In the genomic region with DNA sequence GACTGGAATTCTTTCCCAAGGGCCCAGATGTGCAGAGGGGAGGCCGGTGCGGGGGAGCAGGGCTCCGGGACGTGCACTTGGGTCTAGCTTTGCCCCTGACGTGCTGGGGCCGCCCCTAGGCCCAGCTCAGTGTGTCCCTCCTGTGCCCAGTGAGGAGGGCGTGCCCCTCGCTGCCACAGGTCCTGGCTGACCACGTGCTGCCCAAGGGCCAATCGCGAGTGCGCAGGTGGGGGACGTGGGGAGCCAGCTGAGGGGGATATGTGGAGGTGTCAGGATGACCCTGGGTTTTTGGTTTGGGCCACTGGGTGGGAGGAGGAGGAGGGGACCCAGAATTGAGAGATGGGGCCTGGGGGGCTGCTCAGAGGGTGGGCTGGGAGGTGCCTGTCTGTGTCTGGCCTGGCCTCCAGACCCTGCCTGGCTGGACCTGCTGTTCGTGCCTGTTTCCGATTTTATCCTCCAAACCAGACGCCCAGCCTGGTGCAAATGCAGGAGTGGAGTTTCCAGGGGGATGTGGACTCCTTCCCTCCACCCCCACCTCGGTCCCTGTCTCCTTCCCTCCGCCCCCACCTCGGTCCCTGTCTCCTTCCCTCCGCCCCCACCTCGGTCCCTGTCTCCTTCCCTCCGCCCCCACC, we compare ENCODE assay signal across 8 cellular contexts. TPM values are rescaled to one million over a fixed set of nuclear protein-coding genes. Genes with fewer than 3 reads are reported as not detected.
DNase-seq lines count a peak whose midpoint lies in the region; ATAC-seq and TF ChIP-seq lines count a peak whose summit lies in the region.

No MANE protein-coding gene starts in this region.

- H3K9ac ChIP-seq in BLaER1 treated with 17β-estradiol and CSF1 and Interleukin-3, amounts not matched to agents 10 nM and 100 nM = no peak overlapping the region; a peak in 1 of 22 replicates
- H3K9ac ChIP-seq in PC-3 (ENCODE audit: low read length) = peak overlapping the region; percentile 61

- H3K27ac ChIP-seq in BLaER1 treated with 17β-estradiol and CSF1 and Interleukin-3, amounts not matched to agents 10 nM and 100 nM = no peak overlapping the region
- H3K27ac ChIP-seq in PC-3 (ENCODE audit: low read length) (peak overlapping the region; percentile 87), lower lobe of right lung (peak overlapping the region; percentile 76), upper lobe of left lung (peak overlapping the region; percentile 59 to 76 (median 72))

- WGBS in upper lobe of left lung, 2 donors = 3 to 27% methylated on average over 8 to 21 of the region's 22 CpGs

- H3K4me2 ChIP-seq in BLaER1 treated with 17β-estradiol and CSF1 and Interleukin-3, amounts not matched to agents 10 nM and 100 nM = peak overlapping the region; percentile 59 to 89 (median 83)
- H3K4me2 ChIP-seq in PC-3 (ENCODE audit: low read length) = peak overlapping the region; percentile 78

- no peaks in the 10 kb centered on the region for H3K79me2 ChIP-seq in PC-3 (ENCODE audit: low read length)

- TF ChIP-seq CTCF in PC-3 (conservative IDR thresholded peaks at IDR 0.05; ENCODE audit: low read depth, low read length) (no peak), lower lobe of right lung (IDR thresholded peaks at IDR 0.05) (no peak), upper lobe of left lung (IDR thresholded peaks at IDR 0.05) (no peak)

- intact Hi-C loops in PC-3 (cut with micrococcal nuclease) (no loop called here), lower lobe of right lung (cut with DNase I) (no loop called here)

- TF ChIP-seq EP300 in upper lobe of left lung (IDR thresholded peaks at IDR 0.05) = no peak

- H3K9me2 ChIP-seq in PC-3 (replicated peaks; ENCODE audit: low read length) = no peaks in the 10 kb centered on the region

- H3K27me3 ChIP-seq in BLaER1 treated with 17β-estradiol and CSF1 and Interleukin-3, amounts not matched to agents 10 nM and 100 nM = peaks cover 22 to 37% (median 27%) of the 10 kb centered on the region in 11 experiments
- H3K27me3 ChIP-seq in PC-3 (ENCODE audit: low read length) (no peaks in the 10 kb centered on the region), lower lobe of right lung (ENCODE audit: low read depth) (peaks cover 2% of the 10 kb centered on the region), upper lobe of left lung (peaks cover 0 to 1% (median 0%) of the 10 kb centered on the region in 4 donors)

- TF ChIP-seq POLR2A in upper lobe of left lung (IDR thresholded peaks at IDR 0.05) = no peak

- peak overlapping the region in 1 of 10 experiments; percentile 38; a peak in 1 of 20 replicates for H3K4me3 ChIP-seq in BLaER1 treated with 17β-estradiol and CSF1 and Interleukin-3, amounts not matched to agents 10 nM and 100 nM
- H3K4me3 ChIP-seq in PC-3 (ENCODE audit: low read length) (peak overlapping the region; percentile 49), lower lobe of right lung (peak overlapping the region; percentile 49), upper lobe of left lung (peak overlapping the region in 3 of 4 donors; percentile 28 to 40 (median 39))

- H2AFZ ChIP-seq in PC-3 (ENCODE audit: low read length) = peak overlapping the region; percentile 51

- DNase-seq in PC-3 (peak; percentile 78), dermis blood vessel endothelial cell (peak; percentile 43), lower lobe of right lung (peak; percentile 80), upper lobe of left lung (peak; percentile 73 to 93)

- peaks cover 0 to 16% (median 0%) of the 10 kb centered on the region in 11 experiments; a peak in 4 of 22 replicates for H3K36me3 ChIP-seq in BLaER1 treated with 17β-estradiol and CSF1 and Interleukin-3, amounts not matched to agents 10 nM and 100 nM
- H3K36me3 ChIP-seq in PC-3 (ENCODE audit: low read depth, low read length) = no peaks in the 10 kb centered on the region
- no peaks in the 10 kb centered on the region for H3K36me3 ChIP-seq in lower lobe of right lung
- peaks cover 0 to 11% (median 2%) of the 10 kb centered on the region in 4 donors for H3K36me3 ChIP-seq in upper lobe of left lung

- BruUV-seq in PC-3 (replicated peaks; lab: Mats Ljungman, UMichigan) = no TSS peak

- POLR2A ChIA-PET in PC-3 (lab: Charles Lee; ENCODE audit: unreplicated experiment) = interaction anchor here (0.9 to 1.2 kb wide), 3 partner anchors 11 to 66 kb away, joined by 3 to 4 read pairs (median 3); partner anchors contain the start of gene ISG15

- peak; percentile 39 for ATAC-seq in GM21825 (IDR thresholded peaks at IDR 0.05; ENCODE audit: unreplicated experiment)
- peak; percentile 82 for ATAC-seq in PC-3
- peak; percentile 88 to 89 for ATAC-seq in lower lobe of right lung
- peak; percentile 75 to 84 for ATAC-seq in upper lobe of left lung (ENCODE audit: low FRiP score in 2 of 2)
- ATAC-seq in GM21528 (IDR thresholded peaks at IDR 0.05; ENCODE audit: low FRiP score, unreplicated experiment) = no peak
- no peak for ATAC-seq in GM19467 (IDR thresholded peaks at IDR 0.05; ENCODE audit: unreplicated experiment)

- no peaks in the 10 kb centered on the region for H3F3A ChIP-seq in PC-3 (ENCODE audit: low read length, unreplicated experiment)

- CTCF ChIA-PET in PC-3 (lab: Charles Lee) = interaction anchor here (0.6 to 1.0 kb wide), 2 partner anchors 13 to 16 kb away, joined by 5 to 6 read pairs; no protein-coding TSS in a partner anchor

- peaks cover 24 to 57% (median 42%) of the 10 kb centered on the region in 10 experiments for H3K4me1 ChIP-seq in BLaER1 treated with 17β-estradiol and CSF1 and Interleukin-3, amounts not matched to agents 10 nM and 100 nM
- peaks cover 12% of the 10 kb centered on the region for H3K4me1 ChIP-seq in PC-3 (ENCODE audit: insufficient read depth, low read length)
- peaks cover 12% of the 10 kb centered on the region for H3K4me1 ChIP-seq in lower lobe of right lung
- peaks cover 12 to 14% (median 13%) of the 10 kb centered on the region in 4 donors for H3K4me1 ChIP-seq in upper lobe of left lung

- H3K9me3 ChIP-seq in BLaER1 treated with 17β-estradiol and CSF1 and Interleukin-3, amounts not matched to agents 10 nM and 100 nM (replicated peaks in 1 of 11) = no peaks in the 10 kb centered on the region
- H3K9me3 ChIP-seq in PC-3 (ENCODE audit: low read length) (no peaks in the 10 kb centered on the region), lower lobe of right lung (no peaks in the 10 kb centered on the region), upper lobe of left lung (no peaks in the 10 kb centered on the region)

- peaks cover 0 to 42% (median 0%) of the 10 kb centered on the region in 11 experiments; a peak in 9 of 22 replicates for H4K20me1 ChIP-seq in BLaER1 treated with 17β-estradiol and CSF1 and Interleukin-3, amounts not matched to agents 10 nM and 100 nM
- H4K20me1 ChIP-seq in PC-3 (ENCODE audit: low read length) = no peaks in the 10 kb centered on the region

RNA-seq across cellular contexts. Expression of gene RNF223, which starts 6.1 kb away (rescaled TPM):
- total RNA-seq in PC-3 (2014; rRNA removed) (147 and 171 TPM in 2 replicates), dermis blood vessel endothelial cell (not detected in 2 replicates), lower lobe of right lung (0.65 TPM), upper lobe of left lung (1 to 10 TPM; 1.0 to 2.4 (median 1.8) TPM)

RNA-seq across cellular contexts. Expression of gene C1orf159, which starts 35.7 kb away (rescaled TPM):
- 61.7 and 78.0 TPM in 2 replicates for total RNA-seq in PC-3 (2014; rRNA removed)
- total RNA-seq in dermis blood vessel endothelial cell = 11.4 and 11.7 TPM in 2 replicates
- total RNA-seq in lower lobe of right lung = 11.7 TPM
- 10 to 100 TPM in 5 of 6 donors, 1 to 10 TPM in 1; 5.7 to 34.6 (median 15.2) TPM for total RNA-seq in upper lobe of left lung

Comparison
In these comparisons a context has a peak if more than half of its experiments do, and no peak if none do; other contexts are left out.
1. H3K27ac ChIP-seq: peak in PC-3 (single experiment), lower lobe of right lung (single experiment) and upper lobe of left lung (4 of 4); none in BLaER1 treated with 17β-estradiol and CSF1 and Interleukin-3, amounts not matched to agents 10 nM and 100 nM (0 of 11).
2. ATAC-seq: peak in GM21825 (single experiment), PC-3 (single experiment), lower lobe of right lung (2 of 2) and upper lobe of left lung (2 of 2); none in GM21528 (single experiment) and GM19467 (single experiment).
3. RNA of gene RNF223, which starts 6.1 kb away (total RNA-seq): 147 to 171 TPM in PC-3; 1.0 to 2.4 TPM in upper lobe of left lung, 0.65 TPM in lower lobe of right lung (single experiment) and not detected in dermis blood vessel endothelial cell; every median in the first group is over 10 times any median in the second.
4. Peak in every context shown above with its lines, with median percentiles within 50 percentile points of each other: DNase-seq.